In the genomic region with DNA sequence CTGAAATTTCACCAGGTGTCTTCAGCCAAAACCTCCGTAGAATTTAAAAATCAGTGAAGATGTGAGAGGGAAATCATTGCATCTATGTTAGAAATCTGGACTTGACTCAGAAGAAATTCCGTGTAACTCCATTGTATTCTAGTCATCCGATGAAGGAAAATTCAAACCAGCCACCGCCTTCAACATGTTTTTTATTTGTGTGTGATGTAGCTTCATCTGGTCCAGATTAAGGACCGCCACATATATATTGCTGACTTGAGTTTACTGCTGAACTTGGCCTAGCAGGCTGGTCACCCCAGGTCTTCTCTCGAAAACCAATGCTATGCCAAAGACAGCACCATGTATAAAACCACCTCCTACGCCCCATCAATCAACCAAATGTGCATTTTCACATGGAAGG, we compare ENCODE assay signal across 21 cellular contexts.
DNase-seq lines count a peak whose midpoint lies in the region; ATAC-seq and TF ChIP-seq lines count a peak whose summit lies in the region.
"Had no signal": no experiment of that assay in that cellular context is flagged by ENCODE, and none has a peak within 500 bp of the region (broad histone marks: within the 10 kb centered on the region; RNA-seq: fewer than 3 reads in every experiment).

No MANE protein-coding gene starts in this region.

- H3K36me3 Mint-ChIP-seq in activated T-cell treated with anti-CD3 and anti-CD28 coated beads, Interleukin-2, amount 50 U/mL, for 24 hours (ENCODE audit: low read depth), result peaks cover 52% of the 10 kb centered on the region
- H3K36me3 Mint-ChIP-seq in stimulated activated naive B cell treated with anti-CD40 and anti-IgM and Interleukin-4, amounts not matched to agents 10 μg/mL and 1 μg/mL and 100 μg/mL, for 72 hours, result peaks cover 18 to 43% of the 10 kb centered on the region in 2 donors

- peak overlapping the region; percentile 96 for H3K27ac Mint-ChIP-seq in activated T-cell treated with anti-CD3 and anti-CD28 coated beads, Interleukin-2, amount 50 U/mL, for 24 hours
- H3K27ac Mint-ChIP-seq in stimulated activated naive B cell treated with anti-CD40 and anti-IgM and Interleukin-4, amounts not matched to agents 10 μg/mL and 1 μg/mL and 100 μg/mL, for 72 hours, result peak overlapping the region; percentile 6
- H3K27ac Mint-ChIP-seq: activated CD4-positive, alpha-beta T cell treated with anti-CD3 and anti-CD28 coated beads, Interleukin-2, amount 10 ng/mL, durations not matched to agents 7 days and 5 days; activated naive CD4-positive, alpha-beta T cell treated with anti-CD3 and anti-CD28 coated beads, Interleukin-2, amount 10 ng/mL, durations not matched to agents 7 days and 5 days had no signal

- H3K4me1 Mint-ChIP-seq in activated T-cell treated with anti-CD3 and anti-CD28 coated beads, Interleukin-2, amount 50 U/mL, for 24 hours (ENCODE audit: low read depth), result peaks cover 88% of the 10 kb centered on the region
- H3K4me1 Mint-ChIP-seq in stimulated activated naive B cell treated with anti-CD40 and anti-IgM and Interleukin-4, amounts not matched to agents 10 μg/mL and 1 μg/mL and 100 μg/mL, for 72 hours, result peaks cover 27 to 74% of the 10 kb centered on the region in 2 donors

- H3K27me3 Mint-ChIP-seq in activated T-cell treated with anti-CD3 and anti-CD28 coated beads, Interleukin-2, amount 50 U/mL, for 24 hours, result no peaks in the 10 kb centered on the region
- no peaks in the 10 kb centered on the region for H3K27me3 Mint-ChIP-seq in stimulated activated naive B cell treated with anti-CD40 and anti-IgM and Interleukin-4, amounts not matched to agents 10 μg/mL and 1 μg/mL and 100 μg/mL, for 72 hours
- H3K27me3 Mint-ChIP-seq: activated CD4-positive, alpha-beta T cell treated with anti-CD3 and anti-CD28 coated beads, Interleukin-2, amount 10 ng/mL, durations not matched to agents 7 days and 5 days; activated naive CD4-positive, alpha-beta T cell treated with anti-CD3 and anti-CD28 coated beads, Interleukin-2, amount 10 ng/mL, durations not matched to agents 7 days and 5 days; effector memory CD8-positive, alpha-beta T cell had no signal

- peak overlapping the region; percentile 58; the same call in 1 of the 2 replicates for H3K27ac ChIP-seq in RWPE1
- H3K27ac ChIP-seq: A549; BLaER1 treated with 17β-estradiol and CSF1 and Interleukin-3, amounts not matched to agents 10 nM and 100 nM; heart left ventricle; left lung had no signal

- peaks cover 7% of the 10 kb centered on the region for H3K9me3 Mint-ChIP-seq in activated T-cell treated with anti-CD3 and anti-CD28 coated beads, Interleukin-2, amount 50 U/mL, for 24 hours
- H3K9me3 Mint-ChIP-seq in stimulated activated naive B cell treated with anti-CD40 and anti-IgM and Interleukin-4, amounts not matched to agents 10 μg/mL and 1 μg/mL and 100 μg/mL, for 72 hours, result no peaks in the 10 kb centered on the region
- H3K9me3 Mint-ChIP-seq: activated naive CD4-positive, alpha-beta T cell treated with anti-CD3 and anti-CD28 coated beads, Interleukin-2, amount 10 ng/mL, durations not matched to agents 7 days and 5 days; effector memory CD8-positive, alpha-beta T cell; immature natural killer cell had no signal

- no peak for TF ChIP-seq CTCF in RWPE1 (conservative IDR thresholded peaks at IDR 0.05; ENCODE audit: low read depth)

- POLR2A ChIA-PET in RWPE1 (lab: Yijun Ruan, JAX; ENCODE audit: low non-redundant PET), result no interaction called here

- ATAC-seq in stimulated activated naive B cell treated with anti-CD40 and anti-IgM and Interleukin-4, amounts not matched to agents 10 μg/mL and 1 μg/mL and 100 μg/mL, for 72 hours (replicated peaks), result no peak
- no peak for ATAC-seq in SK-N-SH treated with all-trans-retinoic acid at 6 μM for 48 hours
- ATAC-seq: A549; effector memory CD8-positive, alpha-beta T cell; heart left ventricle; left lung had no signal

- DNase-seq in activated T-cell treated with anti-CD3 and anti-CD28 coated beads, Interleukin-2, amount 50 U/mL, for 24 hours, result no peak
- DNase-seq in activated T-cell treated with anti-CD3 and anti-CD28 coated beads for 4 hours (no peak), RWPE1 (ENCODE audit: low spot score) (no peak), fibroblast of the conjunctiva (ENCODE audit: low read depth) (peak; percentile 12), NCI-H2171 (lab: John Stamatoyannopoulos, UW) (no peak), GM19238 (ENCODE audit: insufficient read length, low spot score) (no peak)
- no peak for DNase-seq in stimulated activated naive B cell treated with anti-CD40 and anti-IgM and Interleukin-4, amounts not matched to agents 10 μg/mL and 1 μg/mL and 100 μg/mL, for 72 hours
- DNase-seq: activated CD4-positive, alpha-beta T cell treated with anti-CD3 and anti-CD28 coated beads, Interleukin-2, amount 10 ng/mL, durations not matched to agents 7 days and 5 days; activated naive CD4-positive, alpha-beta T cell treated with anti-CD3 and anti-CD28 coated beads, Interleukin-2, amount 10 ng/mL, durations not matched to agents 7 days and 5 days; DMS 273 treated with DMSO at 0.1 percent for 48 hours; effector memory CD8-positive, alpha-beta T cell; heart left ventricle; immature natural killer cell; left lung; midbrain; NCI-H1436; Right ventricle myocardium superior; substantia nigra had no signal

- H3K4me3 Mint-ChIP-seq in activated T-cell treated with anti-CD3 and anti-CD28 coated beads, Interleukin-2, amount 50 U/mL, for 24 hours, result no peak overlapping the region
- no peak overlapping the region for H3K4me3 Mint-ChIP-seq in stimulated activated naive B cell treated with anti-CD40 and anti-IgM and Interleukin-4, amounts not matched to agents 10 μg/mL and 1 μg/mL and 100 μg/mL, for 72 hours
- H3K4me3 Mint-ChIP-seq: activated CD4-positive, alpha-beta T cell treated with anti-CD3 and anti-CD28 coated beads, Interleukin-2, amount 10 ng/mL, durations not matched to agents 7 days and 5 days; activated naive CD4-positive, alpha-beta T cell treated with anti-CD3 and anti-CD28 coated beads, Interleukin-2, amount 10 ng/mL, durations not matched to agents 7 days and 5 days; effector memory CD8-positive, alpha-beta T cell; immature natural killer cell had no signal

- CTCF ChIA-PET in RWPE1 (lab: Yijun Ruan, JAX), result no interaction called here

TF ChIP-seq in SK-N-SH treated with all-trans-retinoic acid at 6 μM for 48 hours, 23 proteins besides CTCF, POLR2A, EP300 and RAD21:
- TF ChIP-seq ZNF70 (CRISPR knock-in tag; IDR thresholded peaks at IDR 0.05), result no peak
TF ChIP-seq in SK-N-SH treated with all-trans-retinoic acid at 6 μM for 48 hours: peak in this region for 0.
